ENCODE assay signal across 1 cellular context in genomic region chr1:170071378-170071777, GRCh38.
TF ChIP-seq lines count a peak whose summit lies in the region.

No MANE protein-coding gene starts in this region.

TF ChIP-seq in GM12878, 131 proteins besides CTCF, POLR2A, EP300 and RAD21 (continues in another document):
- TF ChIP-seq ZBED1 (IDR thresholded peaks at IDR 0.05; ENCODE audit: borderline replicate concordance) (no peak), USF1 (IDR thresholded peaks at IDR 0.05; ENCODE audit: borderline replicate concordance, extremely low read length, insufficient read depth, low read depth, low read length) (no peak), HDAC6 (IDR thresholded peaks at IDR 0.05; ENCODE audit: unreplicated experiment) (no peak), RELB (IDR thresholded peaks at IDR 0.05; ENCODE audit: low read depth) (peak; percentile 70), PAX5 (IDR thresholded peaks at IDR 0.05; ENCODE audit: borderline replicate concordance, low read depth, low read length) (no peak), ZNF384 (IDR thresholded peaks at IDR 0.05; ENCODE audit: borderline replicate concordance, low read depth, low read length) (no peak), CBFB (IDR thresholded peaks at IDR 0.05; ENCODE audit: low read depth) (no peak), GATAD2B (conservative IDR thresholded peaks at IDR 0.05; ENCODE audit: low read depth) (peak; percentile 96), YBX1 (IDR thresholded peaks at IDR 0.05) (peak; percentile 82), RB1 (IDR thresholded peaks at IDR 0.05; ENCODE audit: borderline replicate concordance) (0 out of 2 replicates have a peak, but pooled peaks have one; percentile 50), IKZF1 (conservative IDR thresholded peaks at IDR 0.05) (peak; percentile 84), IRF4 (IDR thresholded peaks at IDR 0.05; ENCODE audit: low read depth, low read length) (0 out of 2 replicates have a peak, but pooled peaks have one; percentile 49), MXI1 (IDR thresholded peaks at IDR 0.05; ENCODE audit: low read depth, low read length) (no peak), EED (IDR thresholded peaks at IDR 0.05; ENCODE audit: low read depth) (0 out of 2 replicates have a peak, but pooled peaks have one; percentile 50), ZBTB40 (IDR thresholded peaks at IDR 0.05; ENCODE audit: borderline replicate concordance) (no peak), RFX5 (IDR thresholded peaks at IDR 0.05; ENCODE audit: low read depth, low read length) (no peak), CBX3 (IDR thresholded peaks at IDR 0.05; ENCODE audit: borderline replicate concordance, low read depth) (no peak), CBX5 (IDR thresholded peaks at IDR 0.05; ENCODE audit: low read depth) (no peak), IKZF2 (IDR thresholded peaks at IDR 0.05) (peak; percentile 80 to 84), TCF3 (IDR thresholded peaks at IDR 0.05; ENCODE audit: borderline replicate concordance, insufficient read depth, low read depth, low read length) (no peak), MEF2B (IDR thresholded peaks at IDR 0.05; ENCODE audit: partially characterized antibody, poor library complexity, severe bottlenecking) (peak; percentile 99), SREBF1 (IDR thresholded peaks at IDR 0.05; ENCODE audit: low read length) (no peak), TAF1 (IDR thresholded peaks at IDR 0.05; ENCODE audit: borderline replicate concordance, low read depth, low read length) (no peak), NR2C2 (IDR thresholded peaks at IDR 0.05; ENCODE audit: borderline replicate concordance, control insufficient read depth, insufficient read length, low read depth) (no peak), ZNF687 (IDR thresholded peaks at IDR 0.05) (0 out of 2 replicates have a peak, but pooled peaks have one; percentile 6), RAD51 (IDR thresholded peaks at IDR 0.05) (no peak), PML (IDR thresholded peaks at IDR 0.05; ENCODE audit: low read length) (no peak), LARP7 (IDR thresholded peaks at IDR 0.05) (no peak), SPI1 (IDR thresholded peaks at IDR 0.05; ENCODE audit: borderline replicate concordance, insufficient read depth, low read depth, low read length) (peak; percentile 93), BCL11A (IDR thresholded peaks at IDR 0.05; ENCODE audit: low read depth, low read length) (0 out of 2 replicates have a peak, but pooled peaks have one; percentile 16), PBX3 (IDR thresholded peaks at IDR 0.05; ENCODE audit: insufficient replicate concordance, low read depth, low read length) (no peak), NBN (IDR thresholded peaks at IDR 0.05) (0 out of 2 replicates have a peak, but pooled peaks have one; percentile 52), DPF2 (IDR thresholded peaks at IDR 0.05) (0 out of 2 replicates have a peak, but pooled peaks have one; percentile 41), JUNB (IDR thresholded peaks at IDR 0.05) (no peak), POLR2AphosphoS2 (IDR thresholded peaks at IDR 0.05; ENCODE audit: low read depth, low read length) (no peak), CHD4 (IDR thresholded peaks at IDR 0.05) (no peak), NKRF (conservative IDR thresholded peaks at IDR 0.05) (no peak), EZH2 (IDR thresholded peaks at IDR 0.05; ENCODE audit: borderline replicate concordance, control insufficient read depth, low read depth, low read length) (no peak), YY1 (IDR thresholded peaks at IDR 0.05; ENCODE audit: low read depth, low read length) (no peak), ATF7 (IDR thresholded peaks at IDR 0.05; ENCODE audit: low read depth) (peak; percentile 38; the same call in 1 of the 2 replicates), MTA3 (IDR thresholded peaks at IDR 0.05; ENCODE audit: borderline replicate concordance, low read length) (no peak), ZBTB33 (IDR thresholded peaks at IDR 0.05) (no peak), PAX8 (IDR thresholded peaks at IDR 0.05) (no peak), SMAD1 (IDR thresholded peaks at IDR 0.05; ENCODE audit: low read depth, partially characterized antibody) (peak; percentile 62), MLLT1 (IDR thresholded peaks at IDR 0.05) (no peak; the same call in 1 of the 2 replicates), BHLHE40 (IDR thresholded peaks at IDR 0.05; ENCODE audit: borderline replicate concordance in 1 of 2, low read depth in 2 of 2, low read length in 1 of 2) (no peak), MTA2 (IDR thresholded peaks at IDR 0.05; ENCODE audit: low read depth) (peak; percentile 60; the same call in 1 of the 2 replicates), NFIC (IDR thresholded peaks at IDR 0.05; ENCODE audit: low read depth, low read length) (no peak)
